20 cellular contexts compared by ENCODE assay signal in genomic region chr15:28995193-28995592, GRCh38.
DNase-seq lines count a peak whose midpoint lies in the region; ATAC-seq and TF ChIP-seq lines count a peak whose summit lies in the region.
"Had no signal": no experiment of that assay in that cellular context is flagged by ENCODE, and none has a peak within 500 bp of the region (broad histone marks: within the 10 kb centered on the region; RNA-seq: fewer than 3 reads in every experiment).

No MANE protein-coding gene starts in this region.

- H4K20me1 ChIP-seq in smooth muscle cell (ENCODE audit: low read depth) = no peaks in the 10 kb centered on the region

- no peak overlapping the region for H2AFZ ChIP-seq in smooth muscle cell (ENCODE audit: low read depth)
- H2AFZ ChIP-seq: parathyroid adenoma had no signal

- peaks cover 29% of the 10 kb centered on the region for H3K4me1 Mint-ChIP-seq in activated CD4-positive, alpha-beta T cell treated with anti-CD3 and anti-CD28 coated beads, Interleukin-2, amount 10 ng/mL, durations not matched to agents 7 days and 5 days
- H3K4me1 Mint-ChIP-seq in activated naive CD8-positive, alpha-beta T cell treated with anti-CD3 and anti-CD28 coated beads, Interleukin-2, amount 50 U/mL, for 24 hours = peaks cover 42% of the 10 kb centered on the region

- H3K36me3 ChIP-seq in smooth muscle cell (ENCODE audit: low read depth) = no peaks in the 10 kb centered on the region
- H3K36me3 ChIP-seq: WERI-Rb-1 had no signal

- no peaks in the 10 kb centered on the region for H3K79me2 ChIP-seq in smooth muscle cell (ENCODE audit: low read depth)
- H3K79me2 ChIP-seq: parathyroid adenoma had no signal

- peak overlapping the region; percentile 98 for H3K27ac ChIP-seq in temporal lobe (ENCODE audit: low read depth, low read length)
- H3K27ac ChIP-seq in smooth muscle cell (ENCODE audit: low read depth) = no peak overlapping the region
- H3K27ac ChIP-seq: parathyroid adenoma, RWPE1, WERI-Rb-1 had no signal

- CTCF ChIA-PET in activated CD4-positive, alpha-beta T cell treated with anti-CD3 and anti-CD28 coated beads, Interleukin-2, amount 10 ng/mL, durations not matched to agents 7 days and 5 days (lab: Charles Lee) = interaction anchor here (1.2 kb wide), 1 partner anchor 21 kb away, joined by 4 read pairs; no protein-coding TSS in a partner anchor

- DNase-seq in activated CD4-positive, alpha-beta T cell treated with anti-CD3 and anti-CD28 coated beads, Interleukin-2, amount 10 ng/mL, durations not matched to agents 7 days and 5 days = no peak
- no peak for DNase-seq in activated CD4-positive, alpha-beta T cell treated with anti-CD3 and anti-CD28 coated beads, Interleukin-2, amount 50 U/mL, for 48 hours
- no peak for DNase-seq in activated naive CD8-positive, alpha-beta T cell treated with anti-CD3 and anti-CD28 coated beads, Interleukin-2, amount 50 U/mL, for 24 hours
- DNase-seq in inferior parietal cortex (ENCODE audit: extremely low spot score) (peak; percentile 67), smooth muscle cell (lab: John Stamatoyannopoulos, UW; ENCODE audit: unreplicated experiment) (no peak), COLO668 (lab: John Stamatoyannopoulos, UW; ENCODE audit: unreplicated experiment) (no peak), NCI-H2107 treated with DMSO at 0.1 percent for 48 hours (lab: John Stamatoyannopoulos, UW; ENCODE audit: unreplicated experiment) (no peak)
- DNase-seq: activated naive CD4-positive, alpha-beta T cell treated with Interleukin-2 at 50 U/mL for 16 hours; DND-41; effector CD4-positive, alpha-beta T cell; left colon; mucosa of descending colon; NCI-H1092 treated with DMSO at 0.1 percent for 48 hours; T-helper 1 cell; trophoblast cell; WERI-Rb-1 had no signal

- TF ChIP-seq CTCF in smooth muscle cell (IDR thresholded peaks at IDR 0.05; ENCODE audit: borderline replicate concordance, insufficient read depth, poor library complexity, severe bottlenecking) = no peak

- no peaks in the 10 kb centered on the region for H3K9me3 Mint-ChIP-seq in activated CD4-positive, alpha-beta T cell treated with anti-CD3 and anti-CD28 coated beads, Interleukin-2, amount 10 ng/mL, durations not matched to agents 7 days and 5 days
- no peaks in the 10 kb centered on the region for H3K9me3 Mint-ChIP-seq in activated naive CD8-positive, alpha-beta T cell treated with anti-CD3 and anti-CD28 coated beads, Interleukin-2, amount 50 U/mL, for 24 hours
- H3K9me3 Mint-ChIP-seq: CD14-positive monocyte had no signal

- no peak overlapping the region for H3K4me2 ChIP-seq in smooth muscle cell

- no peak overlapping the region for H3K9ac ChIP-seq in smooth muscle cell (ENCODE audit: low read depth)
- H3K9ac ChIP-seq: parathyroid adenoma had no signal

- WGBS in smooth muscle cell (ENCODE audit: low lambda C conversion rate) = 85% methylated on average over 6 of the region's 6 CpGs

- H3K4me3 ChIP-seq in smooth muscle cell = no peak overlapping the region
- H3K4me3 ChIP-seq: mucosa of descending colon had no signal

- H3K27me3 ChIP-seq in smooth muscle cell (ENCODE audit: low read depth) = no peaks in the 10 kb centered on the region

- H3K9me3 ChIP-seq in smooth muscle cell (replicated peaks; ENCODE audit: low read depth) = no peaks in the 10 kb centered on the region
- H3K9me3 ChIP-seq: mucosa of descending colon had no signal

- peaks cover 8% of the 10 kb centered on the region for H3K4me1 ChIP-seq in smooth muscle cell (ENCODE audit: low read depth)
- H3K4me1 ChIP-seq: parathyroid adenoma had no signal

- no peaks in the 10 kb centered on the region for H3K36me3 Mint-ChIP-seq in activated CD4-positive, alpha-beta T cell treated with anti-CD3 and anti-CD28 coated beads, Interleukin-2, amount 10 ng/mL, durations not matched to agents 7 days and 5 days (ENCODE audit: low read depth)
- peaks cover 3% of the 10 kb centered on the region for H3K36me3 Mint-ChIP-seq in activated naive CD8-positive, alpha-beta T cell treated with anti-CD3 and anti-CD28 coated beads, Interleukin-2, amount 50 U/mL, for 24 hours (ENCODE audit: low read depth)
- H3K36me3 Mint-ChIP-seq: CD14-positive monocyte had no signal

- H3K27me3 Mint-ChIP-seq in activated CD4-positive, alpha-beta T cell treated with anti-CD3 and anti-CD28 coated beads, Interleukin-2, amount 10 ng/mL, durations not matched to agents 7 days and 5 days = no peaks in the 10 kb centered on the region
- H3K27me3 Mint-ChIP-seq in activated naive CD8-positive, alpha-beta T cell treated with anti-CD3 and anti-CD28 coated beads, Interleukin-2, amount 50 U/mL, for 24 hours = no peaks in the 10 kb centered on the region

- peak overlapping the region; percentile 55 for H3K27ac Mint-ChIP-seq in activated CD4-positive, alpha-beta T cell treated with anti-CD3 and anti-CD28 coated beads, Interleukin-2, amount 10 ng/mL, durations not matched to agents 7 days and 5 days
- H3K27ac Mint-ChIP-seq in activated naive CD8-positive, alpha-beta T cell treated with anti-CD3 and anti-CD28 coated beads, Interleukin-2, amount 50 U/mL, for 24 hours = peak overlapping the region; percentile 43

- no peak for ATAC-seq in activated naive CD8-positive, alpha-beta T cell treated with anti-CD3 and anti-CD28 coated beads, Interleukin-2, amount 50 U/mL, for 24 hours
- ATAC-seq: left colon, mucosa of descending colon had no signal

- no peak overlapping the region for H3K4me3 Mint-ChIP-seq in activated CD4-positive, alpha-beta T cell treated with anti-CD3 and anti-CD28 coated beads, Interleukin-2, amount 10 ng/mL, durations not matched to agents 7 days and 5 days
- H3K4me3 Mint-ChIP-seq in activated naive CD8-positive, alpha-beta T cell treated with anti-CD3 and anti-CD28 coated beads, Interleukin-2, amount 50 U/mL, for 24 hours = no peak overlapping the region

- no peaks in the 10 kb centered on the region for H3F3A ChIP-seq in smooth muscle cell (ENCODE audit: low read depth)

- POLR2A ChIA-PET in activated CD4-positive, alpha-beta T cell treated with anti-CD3 and anti-CD28 coated beads, Interleukin-2, amount 10 ng/mL, durations not matched to agents 7 days and 5 days (lab: Charles Lee) = no interaction called here
